In the genomic region with DNA sequence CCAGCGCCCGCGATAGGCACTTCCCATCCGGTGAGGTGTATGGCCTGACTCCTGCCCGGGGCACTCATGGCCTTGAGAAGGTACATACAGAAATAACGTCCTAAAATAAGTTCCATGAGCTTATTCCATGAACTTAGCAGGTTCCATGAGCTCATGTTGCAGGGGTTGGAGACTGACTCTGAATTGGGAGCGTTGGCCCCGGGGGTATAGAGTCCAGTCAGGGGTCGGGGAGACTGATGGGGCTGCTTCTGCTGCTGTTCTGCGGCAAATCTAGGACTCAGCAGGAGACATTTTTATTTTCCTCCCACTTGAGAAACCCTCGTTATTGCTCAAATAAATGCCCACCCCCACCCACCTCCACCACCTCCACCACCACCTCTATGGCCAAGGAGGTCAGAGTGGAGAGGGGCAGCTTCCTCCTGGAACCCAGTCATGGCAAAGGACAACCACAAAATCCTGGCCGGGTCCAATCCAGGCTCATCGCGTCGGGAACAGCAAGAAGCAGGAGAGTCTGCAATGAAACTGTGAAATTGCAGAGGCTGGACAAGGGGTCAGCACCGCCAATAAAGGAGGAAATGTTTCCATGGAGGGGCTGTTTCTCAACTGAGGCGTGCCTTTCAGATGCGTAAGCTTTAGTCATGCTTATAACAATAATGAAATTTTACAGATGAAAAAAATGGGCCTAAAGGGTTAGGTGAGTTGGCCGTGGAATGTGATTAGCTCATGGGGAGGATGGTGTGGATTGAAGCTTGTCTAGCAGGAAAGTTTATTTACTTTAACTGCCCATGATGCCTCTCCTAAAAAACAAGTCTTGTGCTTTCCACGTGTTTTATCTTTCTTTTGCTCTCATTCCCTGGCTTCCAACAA, we compare ENCODE assay signal across 25 cellular contexts.
DNase-seq lines count a peak whose midpoint lies in the region; FAIRE-seq and TF ChIP-seq lines count a peak whose summit lies in the region.
"Had no signal": no experiment of that assay in that cellular context is flagged by ENCODE, and none has a peak within 500 bp of the region (broad histone marks: within the 10 kb centered on the region; RNA-seq: fewer than 3 reads in every experiment).

No MANE protein-coding gene starts in this region.

- H3K27ac ChIP-seq in SJSA1: peak overlapping the region; percentile 22
- no peak overlapping the region for H3K27ac ChIP-seq in esophagus muscularis mucosa (replicated peaks in 1 of 4)
- H3K27ac ChIP-seq: pancreas, testis had no signal

- TF ChIP-seq CTCF in esophagus muscularis mucosa (IDR thresholded peaks at IDR 0.05) (no peak), osteocyte (IDR thresholded peaks at IDR 0.05) (no peak)

- 86% methylated on average over 18 of the region's 20 CpGs for WGBS in esophagus muscularis mucosa

- no peak for TF ChIP-seq POLR2A in H54 (IDR thresholded peaks at IDR 0.05; ENCODE audit: low read depth, low read length)
- TF ChIP-seq POLR2A in esophagus muscularis mucosa (IDR thresholded peaks at IDR 0.05; ENCODE audit: low read depth): no peak

- H3K4me1 Mint-ChIP-seq in osteocyte (ENCODE audit: unreplicated experiment): peaks cover 4% of the 10 kb centered on the region

- H3K4me3 Mint-ChIP-seq in osteocyte (ENCODE audit: unreplicated experiment): no peak overlapping the region
- H3K4me3 Mint-ChIP-seq: activated CD4-positive, alpha-beta memory T cell treated with anti-CD3 and anti-CD28 coated beads for 36 hours; IgD-negative memory B cell; naive B cell; stimulated activated effector memory CD8-positive, alpha-beta T cell treated with anti-CD3 and anti-CD28 coated beads, Interleukin-12 subunit alpha, Interleukin-12 subunit beta, amount 100 ng/mL, for 72 hours had no signal

- no peaks in the 10 kb centered on the region for H3K36me3 Mint-ChIP-seq in osteocyte (ENCODE audit: unreplicated experiment)
- H3K36me3 Mint-ChIP-seq: activated CD4-positive, alpha-beta memory T cell treated with anti-CD3 and anti-CD28 coated beads for 36 hours; stimulated activated effector memory CD8-positive, alpha-beta T cell treated with anti-CD3 and anti-CD28 coated beads, Interleukin-12 subunit alpha, Interleukin-12 subunit beta, amount 100 ng/mL, for 72 hours had no signal

- no peak for TF ChIP-seq EP300 in esophagus muscularis mucosa (IDR thresholded peaks at IDR 0.05)

- H3K4me1 ChIP-seq in SJSA1 (replicated peaks) (peaks cover 11% of the 10 kb centered on the region), esophagus muscularis mucosa (no peaks in the 10 kb centered on the region)
- H3K4me1 ChIP-seq: pancreas, testis had no signal

- no peaks in the 10 kb centered on the region for H3K36me3 ChIP-seq in SJSA1
- H3K36me3 ChIP-seq in esophagus muscularis mucosa: no peaks in the 10 kb centered on the region
- H3K36me3 ChIP-seq: MG63, pancreas had no signal

- H3K27me3 ChIP-seq in SJSA1 (replicated peaks) (no peaks in the 10 kb centered on the region), esophagus muscularis mucosa (peaks cover 0 to 18% (median 0%) of the 10 kb centered on the region in 4 donors)
- H3K27me3 ChIP-seq: MG63, pancreas, testis had no signal

- no peak overlapping the region for H3K4me3 ChIP-seq in SJSA1
- H3K4me3 ChIP-seq in esophagus muscularis mucosa: no peak overlapping the region
- H3K4me3 ChIP-seq: MG63, pancreas, testis had no signal

- peak; percentile 50 for DNase-seq in H54 (ENCODE audit: insufficient read length, low spot score)
- DNase-seq in SJSA1 (ENCODE audit: low read depth in 1 of 2, low spot score in 2 of 2): peak; percentile 61 to 68
- peak; percentile 89 for DNase-seq in esophagus muscularis mucosa (ENCODE audit: extremely low spot score)
- DNase-seq in osteocyte (ENCODE audit: extremely low spot score, unreplicated experiment): peak; percentile 54
- no peak for DNase-seq in NCI-H2107 (lab: John Stamatoyannopoulos, UW)
- no peak for DNase-seq in G401 (ENCODE audit: low spot score)
- DNase-seq in head of caudate nucleus: no peak
- no peak for DNase-seq in SKM-1 treated with dmso at 0.1 percent for 144 hours (lab: John Stamatoyannopoulos, UW; ENCODE audit: unreplicated experiment)
- DNase-seq: activated CD4-positive, alpha-beta memory T cell treated with anti-CD3 and anti-CD28 coated beads for 36 hours; activated gamma-delta T cell; central memory CD4-positive, alpha-beta T cell; DMS 273 treated with DMSO at 0.1 percent for 48 hours; effector CD8-positive, alpha-beta T cell; GF-D8; MG63; naive B cell; NCI-H146; NCI-H2171; NCI-H69; pancreas; SHP77; testis had no signal

- no peaks in the 10 kb centered on the region for H3K27me3 Mint-ChIP-seq in osteocyte (ENCODE audit: unreplicated experiment)
- H3K27me3 Mint-ChIP-seq: IgD-negative memory B cell, naive B cell had no signal

- no peak overlapping the region for H3K27ac Mint-ChIP-seq in osteocyte (ENCODE audit: unreplicated experiment)
- H3K27ac Mint-ChIP-seq: activated CD4-positive, alpha-beta memory T cell treated with anti-CD3 and anti-CD28 coated beads for 36 hours; IgD-negative memory B cell; stimulated activated effector memory CD8-positive, alpha-beta T cell treated with anti-CD3 and anti-CD28 coated beads, Interleukin-12 subunit alpha, Interleukin-12 subunit beta, amount 100 ng/mL, for 72 hours had no signal

- no peak for FAIRE-seq in H54 (lab: Jason Lieb, UNC)
- FAIRE-seq: islet of Langerhans, pancreas had no signal

- intact Hi-C loops in esophagus muscularis mucosa (cut with DNase I) (no loop called here), head of caudate nucleus (cut with DNase I) (no loop called here)

- H3K9me3 ChIP-seq in SJSA1 (replicated peaks): peaks cover 5% of the 10 kb centered on the region; the same call in 1 of the 2 replicates
- H3K9me3 ChIP-seq in esophagus muscularis mucosa: no peaks in the 10 kb centered on the region
- H3K9me3 ChIP-seq: MG63, pancreas, testis had no signal

- in situ Hi-C loops in G401 (cut with HindIII; ENCODE audit: low sequenced_read_pairs): no loop called here

- no peaks in the 10 kb centered on the region for H3K9me3 Mint-ChIP-seq in osteocyte (ENCODE audit: unreplicated experiment)
- H3K9me3 Mint-ChIP-seq: activated CD4-positive, alpha-beta memory T cell treated with anti-CD3 and anti-CD28 coated beads for 36 hours; IgD-negative memory B cell; stimulated activated effector memory CD8-positive, alpha-beta T cell treated with anti-CD3 and anti-CD28 coated beads, Interleukin-12 subunit alpha, Interleukin-12 subunit beta, amount 100 ng/mL, for 72 hours had no signal

Comparison
In these comparisons a context has a peak if more than half of its experiments do, and no peak if none do; other contexts are left out.
1. DNase-seq: peak in H54 (single experiment), SJSA1 (2 of 2), esophagus muscularis mucosa (single experiment) and osteocyte (single experiment); none in NCI-H2107 (single experiment), G401 (single experiment), head of caudate nucleus (0 of 42) and SKM-1 treated with dmso at 0.1 percent for 144 hours (single experiment).